Comparison of ENCODE assay signal across 1 cellular context in the genomic region with DNA sequence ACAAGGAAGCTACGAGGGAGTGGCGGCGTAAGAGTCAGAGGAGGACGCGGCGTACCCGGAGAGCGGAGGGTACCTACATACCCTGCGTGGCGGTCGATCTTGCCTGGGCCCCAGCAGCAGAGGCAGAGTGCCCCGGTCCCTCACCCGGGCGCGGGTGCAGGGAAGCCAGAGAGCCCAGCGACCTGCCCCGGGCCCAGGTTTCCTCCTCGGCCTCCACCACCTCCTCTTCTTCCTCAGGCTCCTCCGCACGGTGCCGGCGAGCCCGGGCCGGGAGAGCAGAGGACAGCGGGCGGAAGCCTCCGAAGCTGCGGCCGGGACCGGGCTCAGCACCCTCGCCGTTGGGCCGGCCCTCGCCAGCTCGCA.
TF ChIP-seq lines count a peak whose summit lies in the region.

No MANE protein-coding gene starts in this region.

TF ChIP-seq in HepG2, 621 proteins besides CTCF, POLR2A, EP300 and RAD21:
- TF ChIP-seq ZNF7 (CRISPR knock-in tag; IDR thresholded peaks at IDR 0.05) (no peak), CBX5 (CRISPR knock-in tag; IDR thresholded peaks at IDR 0.05; ENCODE audit: borderline replicate concordance) (no peak), ZSCAN5A (CRISPR knock-in tag; IDR thresholded peaks at IDR 0.05; ENCODE audit: borderline replicate concordance) (0 out of 2 replicates have a peak, but pooled peaks have one; percentile 3), ZNF766 (CRISPR knock-in tag; IDR thresholded peaks at IDR 0.05; ENCODE audit: borderline replicate concordance) (no peak), ZBTB7A (CRISPR knock-in tag; IDR thresholded peaks at IDR 0.05) (no peak), ZNF605 (CRISPR knock-in tag; IDR thresholded peaks at IDR 0.05) (0 out of 2 replicates have a peak, but pooled peaks have one; percentile 6), MIER2 (CRISPR knock-in tag; IDR thresholded peaks at IDR 0.05) (no peak), ZNF746 (CRISPR knock-in tag; IDR thresholded peaks at IDR 0.05) (no peak), ZNF329 (CRISPR knock-in tag; IDR thresholded peaks at IDR 0.05; ENCODE audit: low read depth) (no peak), ZNF704 (CRISPR knock-in tag; IDR thresholded peaks at IDR 0.05; ENCODE audit: borderline replicate concordance) (no peak; the same call in 1 of the 2 replicates), ELK4 (CRISPR knock-in tag; IDR thresholded peaks at IDR 0.05; ENCODE audit: borderline replicate concordance) (peak; percentile 25; the same call in 1 of the 2 replicates), ZNF569 (CRISPR knock-in tag; IDR thresholded peaks at IDR 0.05; ENCODE audit: borderline replicate concordance) (no peak), EZH2 (conservative IDR thresholded peaks at IDR 0.05; ENCODE audit: low read depth, low read length) (no peak), GZF1 (CRISPR knock-in tag; IDR thresholded peaks at IDR 0.05) (no peak), DZIP1 (CRISPR knock-in tag; IDR thresholded peaks at IDR 0.05) (no peak), BATF2 (CRISPR knock-in tag; IDR thresholded peaks at IDR 0.05) (0 out of 2 replicates have a peak, but pooled peaks have one; percentile 27), TCF7L2 (IDR thresholded peaks at IDR 0.05; ENCODE audit: low read depth, low read length) (no peak), ZNF44 (CRISPR knock-in tag; IDR thresholded peaks at IDR 0.05) (no peak), ZNF207 (IDR thresholded peaks at IDR 0.05; ENCODE audit: borderline replicate concordance) (no peak), ZNF431 (CRISPR knock-in tag; IDR thresholded peaks at IDR 0.05; ENCODE audit: borderline replicate concordance, low read depth) (0 out of 2 replicates have a peak, but pooled peaks have one; percentile 16), SSRP1 (CRISPR knock-in tag; IDR thresholded peaks at IDR 0.05) (no peak), ZBTB4 (CRISPR knock-in tag; IDR thresholded peaks at IDR 0.05; ENCODE audit: borderline replicate concordance) (no peak), ZBTB21 (CRISPR knock-in tag; IDR thresholded peaks at IDR 0.05) (no peak), PATZ1 (CRISPR knock-in tag; IDR thresholded peaks at IDR 0.05) (no peak), HNRNPLL (IDR thresholded peaks at IDR 0.05; ENCODE audit: low read depth, low read length, poor library complexity, severe bottlenecking) (peak; percentile 30), ZFYVE20 (CRISPR knock-in tag; IDR thresholded peaks at IDR 0.05; ENCODE audit: borderline replicate concordance, low read depth) (no peak), ZBTB33 (CRISPR knock-in tag; IDR thresholded peaks at IDR 0.05) (no peak), AGO2 (optimal IDR thresholded peaks at IDR 0.05; ENCODE audit: low read depth, low read length) (peak; percentile 67), ZNF337 (CRISPR knock-in tag; IDR thresholded peaks at IDR 0.05; ENCODE audit: borderline replicate concordance, low read depth) (no peak), CHD2 (IDR thresholded peaks at IDR 0.05; ENCODE audit: low read depth, low read length) (no peak), ZNF563 (CRISPR knock-in tag; IDR thresholded peaks at IDR 0.05) (no peak), ZNF761 (CRISPR knock-in tag; conservative IDR thresholded peaks at IDR 0.05) (no peak), ZNF574 (CRISPR knock-in tag; IDR thresholded peaks at IDR 0.05) (no peak)
- TF ChIP-seq, protein P1, sequence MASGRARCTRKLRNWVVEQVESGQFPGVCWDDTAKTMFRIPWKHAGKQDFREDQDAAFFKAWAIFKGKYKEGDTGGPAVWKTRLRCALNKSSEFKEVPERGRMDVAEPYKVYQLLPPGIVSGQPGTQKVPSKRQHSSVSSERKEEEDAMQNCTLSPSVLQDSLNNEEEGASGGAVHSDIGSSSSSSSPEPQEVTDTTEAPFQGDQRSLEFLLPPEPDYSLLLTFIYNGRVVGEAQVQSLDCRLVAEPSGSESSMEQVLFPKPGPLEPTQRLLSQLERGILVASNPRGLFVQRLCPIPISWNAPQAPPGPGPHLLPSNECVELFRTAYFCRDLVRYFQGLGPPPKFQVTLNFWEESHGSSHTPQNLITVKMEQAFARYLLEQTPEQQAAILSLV (CRISPR knock-in tag; IDR thresholded peaks at IDR 0.05; ENCODE audit: borderline replicate concordance): 0 out of 2 replicates have a peak, but pooled peaks have one; percentile 0
- TF ChIP-seq, protein P2, sequence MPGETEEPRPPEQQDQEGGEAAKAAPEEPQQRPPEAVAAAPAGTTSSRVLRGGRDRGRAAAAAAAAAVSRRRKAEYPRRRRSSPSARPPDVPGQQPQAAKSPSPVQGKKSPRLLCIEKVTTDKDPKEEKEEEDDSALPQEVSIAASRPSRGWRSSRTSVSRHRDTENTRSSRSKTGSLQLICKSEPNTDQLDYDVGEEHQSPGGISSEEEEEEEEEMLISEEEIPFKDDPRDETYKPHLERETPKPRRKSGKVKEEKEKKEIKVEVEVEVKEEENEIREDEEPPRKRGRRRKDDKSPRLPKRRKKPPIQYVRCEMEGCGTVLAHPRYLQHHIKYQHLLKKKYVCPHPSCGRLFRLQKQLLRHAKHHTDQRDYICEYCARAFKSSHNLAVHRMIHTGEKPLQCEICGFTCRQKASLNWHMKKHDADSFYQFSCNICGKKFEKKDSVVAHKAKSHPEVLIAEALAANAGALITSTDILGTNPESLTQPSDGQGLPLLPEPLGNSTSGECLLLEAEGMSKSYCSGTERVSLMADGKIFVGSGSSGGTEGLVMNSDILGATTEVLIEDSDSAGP (CRISPR knock-in tag; IDR thresholded peaks at IDR 0.05; ENCODE audit: borderline replicate concordance): no peak
